In the genomic region with DNA sequence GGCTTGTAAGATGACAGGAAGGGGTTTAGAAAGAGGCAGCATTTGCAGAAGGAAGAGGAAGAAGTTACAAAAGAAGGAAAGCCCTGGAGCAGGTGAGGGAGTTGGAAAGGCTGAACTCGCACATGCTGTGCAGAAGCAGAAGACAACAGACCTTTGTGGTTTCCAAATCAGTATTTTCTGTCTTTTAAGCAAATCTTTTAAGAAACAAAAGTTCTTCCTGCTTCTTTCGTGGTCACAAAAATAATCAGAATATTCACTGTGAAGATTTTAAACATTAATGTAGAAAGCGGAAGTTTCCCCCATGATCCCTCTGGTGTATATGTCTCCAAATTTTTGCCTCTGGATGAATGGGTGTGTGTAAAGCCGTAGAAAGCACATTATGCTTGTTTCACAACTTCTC, we compare ENCODE assay signal across 1 cellular context.
TF ChIP-seq lines count a peak whose summit lies in the region.

No MANE protein-coding gene starts in this region.

TF ChIP-seq in GM12878, 131 proteins besides CTCF, POLR2A, EP300 and RAD21:
- TF ChIP-seq KLF5 (IDR thresholded peaks at IDR 0.05; ENCODE audit: partially characterized antibody), result no peak
- TF ChIP-seq ZNF592 (IDR thresholded peaks at IDR 0.05), result no peak
- TF ChIP-seq, protein P1, sequence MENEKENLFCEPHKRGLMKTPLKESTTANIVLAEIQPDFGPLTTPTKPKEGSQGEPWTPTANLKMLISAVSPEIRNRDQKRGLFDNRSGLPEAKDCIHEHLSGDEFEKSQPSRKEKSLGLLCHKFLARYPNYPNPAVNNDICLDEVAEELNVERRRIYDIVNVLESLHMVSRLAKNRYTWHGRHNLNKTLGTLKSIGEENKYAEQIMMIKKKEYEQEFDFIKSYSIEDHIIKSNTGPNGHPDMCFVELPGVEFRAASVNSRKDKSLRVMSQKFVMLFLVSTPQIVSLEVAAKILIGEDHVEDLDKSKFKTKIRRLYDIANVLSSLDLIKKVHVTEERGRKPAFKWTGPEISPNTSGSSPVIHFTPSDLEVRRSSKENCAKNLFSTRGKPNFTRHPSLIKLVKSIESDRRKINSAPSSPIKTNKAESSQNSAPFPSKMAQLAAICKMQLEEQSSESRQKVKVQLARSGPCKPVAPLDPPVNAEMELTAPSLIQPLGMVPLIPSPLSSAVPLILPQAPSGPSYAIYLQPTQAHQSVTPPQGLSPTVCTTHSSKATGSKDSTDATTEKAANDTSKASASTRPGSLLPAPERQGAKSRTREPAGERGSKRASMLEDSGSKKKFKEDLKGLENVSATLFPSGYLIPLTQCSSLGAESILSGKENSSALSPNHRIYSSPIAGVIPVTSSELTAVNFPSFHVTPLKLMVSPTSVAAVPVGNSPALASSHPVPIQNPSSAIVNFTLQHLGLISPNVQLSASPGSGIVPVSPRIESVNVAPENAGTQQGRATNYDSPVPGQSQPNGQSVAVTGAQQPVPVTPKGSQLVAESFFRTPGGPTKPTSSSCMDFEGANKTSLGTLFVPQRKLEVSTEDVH (IDR thresholded peaks at IDR 0.05; ENCODE audit: low read depth, partially characterized antibody), result no peak
- peak; percentile 78 for TF ChIP-seq RUNX3 (IDR thresholded peaks at IDR 0.05; ENCODE audit: low read length)
- no peak for TF ChIP-seq FOXM1 (IDR thresholded peaks at IDR 0.05; ENCODE audit: low read depth, low read length)
